ENCODE assay signal across 1 cellular context in genomic region chr1:28871631-28872401, GRCh38.
TF ChIP-seq lines count a peak whose summit lies in the region.

No MANE protein-coding gene starts in this region.

TF ChIP-seq in HEK293, 187 proteins besides CTCF, POLR2A, EP300 and RAD21 (continued from another document):
- no peak for TF ChIP-seq ZBTB26 (tag by site-specific recombination; optimal IDR thresholded peaks at IDR 0.05)
- no peak for TF ChIP-seq INSM2 (tag by site-specific recombination; IDR thresholded peaks at IDR 0.05)
- TF ChIP-seq ZNF350 (tag by site-specific recombination; IDR thresholded peaks at IDR 0.05), result no peak
- no peak for TF ChIP-seq ZNF148 (tag by site-specific recombination; IDR thresholded peaks at IDR 0.05; ENCODE audit: borderline replicate concordance)
- TF ChIP-seq ELK4 (IDR thresholded peaks at IDR 0.05; ENCODE audit: borderline replicate concordance, low read depth, low read length), result no peak
- no peak for TF ChIP-seq ATF2 (tag by site-specific recombination; IDR thresholded peaks at IDR 0.05; ENCODE audit: low read depth)
